Comparison of ENCODE assay signal across 9 cellular contexts in the genomic region with DNA sequence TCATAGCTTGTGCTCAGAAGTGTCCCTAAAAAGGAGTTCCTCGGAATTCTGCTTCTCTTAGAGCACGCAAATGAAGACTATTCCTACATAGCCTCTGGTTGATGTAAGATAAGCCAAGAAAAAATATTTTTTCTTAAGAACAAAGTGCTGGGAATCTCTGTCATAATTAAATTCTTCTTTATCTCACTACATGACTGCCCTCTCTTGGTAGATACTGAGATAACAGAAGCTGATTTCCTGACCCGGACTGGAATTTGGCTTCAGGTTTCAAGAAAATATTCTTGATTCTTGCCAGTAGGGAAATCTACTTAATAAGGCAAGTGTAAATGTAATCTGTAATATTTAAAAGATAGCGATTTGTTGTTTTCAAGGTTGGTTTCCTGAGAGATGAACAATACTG. TPM values are rescaled to one million over a fixed set of nuclear protein-coding genes. Genes with fewer than 3 reads are reported as not detected.
DNase-seq lines count a peak whose midpoint lies in the region; ATAC-seq and TF ChIP-seq lines count a peak whose summit lies in the region.
"Had no signal": no experiment of that assay in that cellular context is flagged by ENCODE, and none has a peak within 500 bp of the region (broad histone marks: within the 10 kb centered on the region; RNA-seq: fewer than 3 reads in every experiment).

No MANE protein-coding gene starts in this region.

- H3K27ac ChIP-seq in endodermal cell (ENCODE audit: low read depth, low read length) (no peak overlapping the region), neural progenitor cell (no peak overlapping the region), ascending aorta (no peak overlapping the region)

- TF ChIP-seq CTCF in endodermal cell (conservative IDR thresholded peaks at IDR 0.05) (peak; percentile 81), neural progenitor cell (IDR thresholded peaks at IDR 0.05) (peak; percentile 79), ascending aorta (IDR thresholded peaks at IDR 0.05) (peak in 1 of 3 experiments; percentile 49)

- ATAC-seq in T-helper 17 cell (no peak), GM19395 (IDR thresholded peaks at IDR 0.05; ENCODE audit: unreplicated experiment) (no peak)

- no peaks in the 10 kb centered on the region for H4K20me1 ChIP-seq in neural progenitor cell (ENCODE audit: low read depth)

- H3F3A ChIP-seq in neural progenitor cell (ENCODE audit: low read depth), result no peaks in the 10 kb centered on the region

- no peaks in the 10 kb centered on the region for H3K36me3 ChIP-seq in endodermal cell (ENCODE audit: control insufficient read depth, insufficient read depth, low read length)
- no peaks in the 10 kb centered on the region for H3K36me3 ChIP-seq in neural progenitor cell
- no peaks in the 10 kb centered on the region for H3K36me3 ChIP-seq in ascending aorta

- H3K79me2 ChIP-seq in neural progenitor cell (ENCODE audit: low read depth), result no peaks in the 10 kb centered on the region

- H3K36me3 Mint-ChIP-seq in endodermal cell (ENCODE audit: low read depth), result no peaks in the 10 kb centered on the region
- no peaks in the 10 kb centered on the region for H3K36me3 Mint-ChIP-seq in neural progenitor cell
- no peaks in the 10 kb centered on the region for H3K36me3 Mint-ChIP-seq in T-helper 17 cell (ENCODE audit: low read depth)
- H3K36me3 Mint-ChIP-seq: CD4-positive, CD25-positive, alpha-beta regulatory T cell had no signal

- DNase-seq in NCI-H2107 treated with DMSO at 0.1 percent for 48 hours (lab: John Stamatoyannopoulos, UW; ENCODE audit: unreplicated experiment) (peak; percentile 11), NCI-H2107 (lab: John Stamatoyannopoulos, UW) (no peak), NCI-H1105 (lab: John Stamatoyannopoulos, UW) (peak; percentile 4), endodermal cell (no peak), neural progenitor cell (ENCODE audit: low spot score) (peak; percentile 58), ascending aorta (ENCODE audit: low spot score in 2 of 2) (no peak), T-helper 17 cell (no peak)

- peaks cover 4% of the 10 kb centered on the region for H3K4me1 Mint-ChIP-seq in endodermal cell
- H3K4me1 Mint-ChIP-seq in neural progenitor cell, result no peaks in the 10 kb centered on the region
- H3K4me1 Mint-ChIP-seq in T-helper 17 cell, result peaks cover 8% of the 10 kb centered on the region

- 30 to 37% methylated on average over 3 to 4 of the region's 4 CpGs for WGBS in endodermal cell (ENCODE audit: insufficient coverage in 1 of 2, insufficient read length in 1 of 2), 2 experiments

- H3K9me3 ChIP-seq in endodermal cell (ENCODE audit: control insufficient read depth, low read length) (no peaks in the 10 kb centered on the region), neural progenitor cell (ENCODE audit: low read depth) (no peaks in the 10 kb centered on the region), ascending aorta (no peaks in the 10 kb centered on the region), T-helper 17 cell (ENCODE audit: control insufficient read depth, low read length, poor library complexity, severe bottlenecking) (no peaks in the 10 kb centered on the region)

- no peak overlapping the region for H3K4me3 Mint-ChIP-seq in endodermal cell
- no peak overlapping the region for H3K4me3 Mint-ChIP-seq in neural progenitor cell
- no peak overlapping the region for H3K4me3 Mint-ChIP-seq in T-helper 17 cell
- H3K4me3 Mint-ChIP-seq: CD4-positive, CD25-positive, alpha-beta regulatory T cell had no signal

- H3K9ac ChIP-seq in endodermal cell (ENCODE audit: extremely low read depth, low read length, poor library complexity, severe bottlenecking), result no peak overlapping the region
- H3K9ac ChIP-seq in neural progenitor cell, result no peak overlapping the region

- H3K27ac Mint-ChIP-seq in endodermal cell, result no peak overlapping the region
- H3K27ac Mint-ChIP-seq in neural progenitor cell, result no peak overlapping the region
- no peak overlapping the region for H3K27ac Mint-ChIP-seq in T-helper 17 cell
- H3K27ac Mint-ChIP-seq: CD4-positive, CD25-positive, alpha-beta regulatory T cell had no signal

- H3K9me3 Mint-ChIP-seq in endodermal cell (peaks cover 2% of the 10 kb centered on the region), neural progenitor cell (no peaks in the 10 kb centered on the region)

- no peak overlapping the region for H3K4me2 ChIP-seq in neural progenitor cell

- H3K4me1 ChIP-seq in endodermal cell (ENCODE audit: control insufficient read depth, insufficient read depth, low read length) (peaks cover 3% of the 10 kb centered on the region), neural progenitor cell (no peaks in the 10 kb centered on the region), ascending aorta (no peaks in the 10 kb centered on the region)

- H3K27me3 ChIP-seq in endodermal cell (ENCODE audit: control insufficient read depth, insufficient read depth, low read length, poor library complexity, severe bottlenecking) (no peaks in the 10 kb centered on the region), neural progenitor cell (no peaks in the 10 kb centered on the region), ascending aorta (no peaks in the 10 kb centered on the region)

- peaks cover 19% of the 10 kb centered on the region for H3K27me3 Mint-ChIP-seq in endodermal cell (ENCODE audit: insufficient read depth)
- H3K27me3 Mint-ChIP-seq in neural progenitor cell (ENCODE audit: insufficient read depth, low read depth), result no peaks in the 10 kb centered on the region
- peaks cover 3% of the 10 kb centered on the region for H3K27me3 Mint-ChIP-seq in T-helper 17 cell

- H2AFZ ChIP-seq in neural progenitor cell (replicated peaks), result no peak overlapping the region

- no peak overlapping the region for H3K4me3 ChIP-seq in endodermal cell (ENCODE audit: low read length)
- no peak overlapping the region for H3K4me3 ChIP-seq in neural progenitor cell
- no peak overlapping the region for H3K4me3 ChIP-seq in ascending aorta

- intact Hi-C loops in ascending aorta (cut with DNase I), result no loop called here

RNA-seq across cellular contexts. Expression of a gene that starts 31.3 kb away (rescaled TPM):
- total RNA-seq in endodermal cell (10 to 100 TPM; 18.8 to 20.9 TPM), neural progenitor cell (ENCODE audit: low replicate concordance) (18.3 and 25.1 TPM in 2 replicates), ascending aorta (13.6 TPM), T-helper 17 cell (1 to 10 TPM; 7.4 to 9.6 TPM)
- polyA plus RNA-seq in endodermal cell (2013, experiment 1 of 2), result 31.0 TPM
- polyA plus RNA-seq in endodermal cell (2013, experiment 2 of 2), result 29.1 TPM

Comparison
In these comparisons a context has a peak if more than half of its experiments do, and no peak if none do; other contexts are left out.
1. DNase-seq: peak in NCI-H2107 treated with DMSO at 0.1 percent for 48 hours (single experiment), NCI-H1105 (single experiment) and neural progenitor cell (single experiment); none in NCI-H2107 (single experiment), endodermal cell (single experiment), ascending aorta (0 of 2) and T-helper 17 cell (0 of 3).